In genomic region chr4:139082750-139083532, GRCh38 we compare ENCODE assay signal across 8 cellular contexts.
A peak's percentile ranks its signal among the peaks of the same experiment; 100 is the strongest.
DNase-seq lines count a peak whose midpoint lies in the region; ATAC-seq and TF ChIP-seq lines count a peak whose summit lies in the region.

No MANE protein-coding gene starts in this region.

- H3K4me1 ChIP-seq in KMS-11 (ENCODE audit: low read depth, poor library complexity, severe bottlenecking) (peaks cover 57% of the 10 kb centered on the region), Panc1 (ENCODE audit: control insufficient read depth, insufficient read depth, low read length) (peaks cover 23% of the 10 kb centered on the region), mucosa of stomach (ENCODE audit: control insufficient read depth, insufficient read depth, low read length) (no peaks in the 10 kb centered on the region)

- peaks cover 21% of the 10 kb centered on the region; the same call in 1 of the 2 replicates for H4K20me1 ChIP-seq in KMS-11 (ENCODE audit: insufficient read depth)

- H3K79me2 ChIP-seq in KMS-11 (ENCODE audit: insufficient read depth, low read depth) = peaks cover 55% of the 10 kb centered on the region

- peak overlapping the region; percentile 79 for H3K27ac ChIP-seq in KMS-11
- H3K27ac ChIP-seq in Panc1 (ENCODE audit: low read length) = peak overlapping the region; percentile 95

- peaks cover 36% of the 10 kb centered on the region for H3K4me1 Mint-ChIP-seq in activated T-cell treated with anti-CD3 and anti-CD28 coated beads, Interleukin-2, amount 50 U/mL, for 72 hours (ENCODE audit: low read depth)

- peak overlapping the region; percentile 98 for H3K27ac Mint-ChIP-seq in activated T-cell treated with anti-CD3 and anti-CD28 coated beads, Interleukin-2, amount 50 U/mL, for 72 hours

- ATAC-seq in GM21786 (IDR thresholded peaks at IDR 0.05; ENCODE audit: unreplicated experiment) (peak; percentile 88), Panc1 (peak; percentile 92), esophagus mucosa (peak; percentile 94)
- ATAC-seq in activated T-cell treated with anti-CD3 and anti-CD28 coated beads, Interleukin-2, amount 50 U/mL, for 72 hours (replicated peaks in 1 of 2) = peak; percentile 85 to 88

- peaks cover 9 to 10% of the 10 kb centered on the region in 2 donors for H3K36me3 Mint-ChIP-seq in activated T-cell treated with anti-CD3 and anti-CD28 coated beads, Interleukin-2, amount 50 U/mL, for 72 hours (ENCODE audit: insufficient read depth in 2 of 2)

- H3K4me3 Mint-ChIP-seq in activated T-cell treated with anti-CD3 and anti-CD28 coated beads, Interleukin-2, amount 50 U/mL, for 72 hours = peak overlapping the region; percentile 90 to 93

- BruUV-seq in Panc1 (replicated peaks; lab: Mats Ljungman, UMichigan) = no TSS peak

- POLR2A ChIA-PET in Panc1 (lab: Charles Lee) = interaction anchor here (0.6 to 0.7 kb wide), 3 partner anchors 87 to 1667 kb away, joined by 4 to 18 read pairs (median 4); partner anchors contain the start of gene ELF2

- H3K36me3 ChIP-seq in KMS-11 (ENCODE audit: insufficient read depth) = no peaks in the 10 kb centered on the region
- peaks cover 2% of the 10 kb centered on the region; the same call in 1 of the 2 replicates for H3K36me3 ChIP-seq in Panc1 (ENCODE audit: control insufficient read depth, insufficient read depth, low read length)
- H3K36me3 ChIP-seq in mucosa of stomach (ENCODE audit: control insufficient read depth, insufficient read depth, low read length) = peaks cover 3% of the 10 kb centered on the region

- H3K9me3 Mint-ChIP-seq in activated T-cell treated with anti-CD3 and anti-CD28 coated beads, Interleukin-2, amount 50 U/mL, for 72 hours = no peaks in the 10 kb centered on the region

- H3K4me2 ChIP-seq in KMS-11 = peak overlapping the region; percentile 98

- H2AFZ ChIP-seq in KMS-11 (ENCODE audit: low read depth) = peak overlapping the region; percentile 72

- H3K9me3 ChIP-seq in Panc1 (ENCODE audit: control insufficient read depth, insufficient read depth, low read depth, low read length) (no peaks in the 10 kb centered on the region), mucosa of stomach (ENCODE audit: control insufficient read depth, low read length) (no peaks in the 10 kb centered on the region)

- H3K27me3 ChIP-seq in KMS-11 (ENCODE audit: insufficient read depth, low read depth) (no peaks in the 10 kb centered on the region), Panc1 (ENCODE audit: control insufficient read depth, insufficient read depth, low read length) (no peaks in the 10 kb centered on the region), mucosa of stomach (ENCODE audit: control insufficient read depth, insufficient read depth, low read length) (no peaks in the 10 kb centered on the region)

- TF ChIP-seq CTCF in KMS-11 (conservative IDR thresholded peaks at IDR 0.05; ENCODE audit: low read depth, low read length) (no peak; the same call in 1 of the 2 replicates), Panc1 (IDR thresholded peaks at IDR 0.05) (no peak)

- DNase-seq in DMS79 treated with DMSO at 0.1 percent for 48 hours (lab: John Stamatoyannopoulos, UW) (peak; percentile 89), Panc1 (ENCODE audit: low read depth, low spot score) (peak; percentile 87)
- DNase-seq in activated T-cell treated with anti-CD3 and anti-CD28 coated beads, Interleukin-2, amount 50 U/mL, for 72 hours = peak; percentile 93 to 94
- DNase-seq in stimulated activated CD8-positive, alpha-beta memory T cell treated with anti-CD3 and anti-CD28 coated beads, Interleukin-4, amount 100 ng/mL, for 48 hours = peak; percentile 92

- H3K9ac ChIP-seq in KMS-11 (peak overlapping the region; percentile 79), mucosa of stomach (ENCODE audit: low read length) (peak overlapping the region; percentile 97)

- CTCF ChIA-PET in Panc1 (lab: Charles Lee) = no interaction called here

- H3K4me3 ChIP-seq in KMS-11 (IDR thresholded peaks at IDR 0.05; ENCODE audit: insufficient read depth, low read depth, low read length) (no peak overlapping the region), Panc1 (ENCODE audit: low read depth in 2 of 2, low read length in 2 of 2) (peak overlapping the region; percentile 88 to 95), mucosa of stomach (ENCODE audit: low read length) (peak overlapping the region; percentile 53)

- no peaks in the 10 kb centered on the region for H3K27me3 Mint-ChIP-seq in activated T-cell treated with anti-CD3 and anti-CD28 coated beads, Interleukin-2, amount 50 U/mL, for 72 hours (ENCODE audit: low read depth)

- intact Hi-C loops in Panc1 (cut with micrococcal nuclease; ENCODE audit: unreplicated experiment) = no loop called here

- in situ Hi-C loops in Panc1 (cut with HindIII; ENCODE audit: low pct_unique_long_range_greater_than_20kb, low sequenced_read_pairs) = no loop called here
